Comparison of ENCODE assay signal across 20 cellular contexts in genomic region chr15:68632101-68632500, GRCh38. TPM values are rescaled to one million over a fixed set of nuclear protein-coding genes. Genes with fewer than 3 reads are reported as not detected.
"Had no signal": no experiment of that assay in that cellular context is flagged by ENCODE, and none has a peak within 500 bp of the region (broad histone marks: within the 10 kb centered on the region; RNA-seq: fewer than 3 reads in every experiment).

No MANE protein-coding gene starts in this region.

- H3K9me3 ChIP-seq: SK-N-SH, testis had no signal

- ATAC-seq: activated CD4-positive, alpha-beta T cell treated with anti-CD3 and anti-CD28 coated beads for 36 hours; activated T-cell treated with anti-CD3 and anti-CD28 coated beads, Interleukin-2, amount 50 U/mL, for 4 hours; natural killer cell treated with Interleukin-12 subunit alpha and Interleukin-12 subunit beta and Interleukin-15 and Interleukin-18, amount 100 ng/mL, for 72 hours; sciatic nerve had no signal

- H3K9me3 Mint-ChIP-seq: activated naive CD8-positive, alpha-beta T cell treated with anti-CD3 and anti-CD28 coated beads for 36 hours; activated T-cell treated with anti-CD3 and anti-CD28 coated beads, Interleukin-2, amount 50 U/mL, for 4 hours; activated T-helper 2 cell treated with anti-CD3 and anti-CD28 coated beads, Interferon-gamma antibody, Interleukin-2, Interleukin-4, amounts not matched to agents 10 μg/mL and 5 μg/mL and 100 μg/mL, durations not matched to agents 14 hours and 24 hours and 36 hours; mesothelial cell of epicardium; natural killer cell treated with Interleukin-12 subunit alpha and Interleukin-12 subunit beta and Interleukin-15 and Interleukin-18, amount 100 ng/mL, for 72 hours; stimulated activated memory B cell treated with anti-CD40 and anti-IgM and Interleukin-4, amounts not matched to agents 10 μg/mL and 1 μg/mL and 100 μg/mL, for 72 hours had no signal

- H3K4me3 Mint-ChIP-seq: activated CD4-positive, alpha-beta T cell treated with anti-CD3 and anti-CD28 coated beads for 36 hours; activated naive CD8-positive, alpha-beta T cell treated with anti-CD3 and anti-CD28 coated beads for 36 hours; activated T-cell treated with anti-CD3 and anti-CD28 coated beads, Interleukin-2, amount 50 U/mL, for 4 hours; mesothelial cell of epicardium; natural killer cell treated with Interleukin-12 subunit alpha and Interleukin-12 subunit beta and Interleukin-15 and Interleukin-18, amount 100 ng/mL, for 72 hours; stimulated activated memory B cell treated with anti-CD40 and anti-IgM and Interleukin-4, amounts not matched to agents 10 μg/mL and 1 μg/mL and 100 μg/mL, for 72 hours had no signal

- H3K79me2 ChIP-seq: parathyroid adenoma had no signal

- H3K4me1 Mint-ChIP-seq: activated CD4-positive, alpha-beta T cell treated with anti-CD3 and anti-CD28 coated beads for 36 hours; activated naive CD8-positive, alpha-beta T cell treated with anti-CD3 and anti-CD28 coated beads for 36 hours had no signal

- H3K36me3 Mint-ChIP-seq: activated naive CD8-positive, alpha-beta T cell treated with anti-CD3 and anti-CD28 coated beads for 36 hours; mesothelial cell of epicardium; natural killer cell treated with Interleukin-12 subunit alpha and Interleukin-12 subunit beta and Interleukin-15 and Interleukin-18, amount 100 ng/mL, for 72 hours; stimulated activated memory B cell treated with anti-CD40 and anti-IgM and Interleukin-4, amounts not matched to agents 10 μg/mL and 1 μg/mL and 100 μg/mL, for 72 hours had no signal

- H3K4me2 ChIP-seq: SK-N-SH, smooth muscle cell had no signal

- H3K4me1 ChIP-seq: parathyroid adenoma, testis had no signal

- DNase-seq: activated CD4-positive, alpha-beta T cell treated with anti-CD3 and anti-CD28 coated beads for 36 hours; activated CD4-positive, alpha-beta T cell treated with anti-CD3 and anti-CD28 coated beads, Interleukin-2, amount 50 U/mL, for 4 hours; activated CD8-positive, alpha-beta memory T cell treated with anti-CD3 and anti-CD28 coated beads, Interleukin-2, amount 50 U/mL, for 48 hours; activated naive CD4-positive, alpha-beta T cell; activated naive CD8-positive, alpha-beta T cell treated with anti-CD3 and anti-CD28 coated beads for 36 hours; activated T-cell treated with anti-CD3 and anti-CD28 coated beads, Interleukin-2, amount 50 U/mL, for 4 hours; cortex of kidney; kidney; SK-N-SH; stimulated activated CD4-positive, alpha-beta T cell treated with anti-CD3 and anti-CD28 coated beads, Interleukin-15, amount 100 ng/mL, for 24 hours; testis; trophoblast cell had no signal

- H3K9me2 ChIP-seq: SK-N-SH had no signal

- H2AFZ ChIP-seq: parathyroid adenoma had no signal

- H3K27ac ChIP-seq: parathyroid adenoma, testis had no signal

- H3K4me3 ChIP-seq: smooth muscle cell, testis had no signal

- H3K9ac ChIP-seq: parathyroid adenoma, SK-N-SH had no signal

- H3K27me3 ChIP-seq: testis had no signal

- H3K27ac Mint-ChIP-seq: activated CD4-positive, alpha-beta T cell treated with anti-CD3 and anti-CD28 coated beads for 36 hours; activated naive CD8-positive, alpha-beta T cell treated with anti-CD3 and anti-CD28 coated beads for 36 hours; activated T-helper 2 cell treated with anti-CD3 and anti-CD28 coated beads, Interferon-gamma antibody, Interleukin-2, Interleukin-4, amounts not matched to agents 10 μg/mL and 5 μg/mL and 100 μg/mL, durations not matched to agents 14 hours and 24 hours and 36 hours; mesothelial cell of epicardium; natural killer cell treated with Interleukin-12 subunit alpha and Interleukin-12 subunit beta and Interleukin-15 and Interleukin-18, amount 100 ng/mL, for 72 hours; stimulated activated memory B cell treated with anti-CD40 and anti-IgM and Interleukin-4, amounts not matched to agents 10 μg/mL and 1 μg/mL and 100 μg/mL, for 72 hours had no signal

RNA-seq across cellular contexts. Expression of gene CORO2B, which starts 53.3 kb away (rescaled TPM):
- total RNA-seq: activated naive CD8-positive, alpha-beta T cell treated with anti-CD3 and anti-CD28 coated beads for 36 hours; natural killer cell treated with Interleukin-12 subunit alpha and Interleukin-12 subunit beta and Interleukin-15 and Interleukin-18, amount 100 ng/mL, for 72 hours; T-helper 2 cell treated with Interferon-gamma antibody and Interleukin-4, amounts not matched to agents 100 ng/mL and 5 ng/mL, for 36 hours had no signal
